7 cellular contexts compared by ENCODE assay signal in genomic region chr10:59732849-59733248, GRCh38. TPM values are rescaled to one million over a fixed set of nuclear protein-coding genes. Genes with fewer than 3 reads are reported as not detected.
"Had no signal": no experiment of that assay in that cellular context is flagged by ENCODE, and none has a peak within 500 bp of the region (broad histone marks: within the 10 kb centered on the region; RNA-seq: fewer than 3 reads in every experiment).

No MANE protein-coding gene starts in this region.

RNA-seq across cellular contexts. Expression of gene MRLN, which starts 20.4 kb away (rescaled TPM):
- total RNA-seq: GM23248, GM23338, H1, H4, H7, H9, HFFc6 had no signal
- polyA plus RNA-seq: GM23248, GM23338 had no signal

RNA-seq across cellular contexts. Expression of gene SLC16A9, which starts 23.2 kb away (rescaled TPM):
- total RNA-seq: GM23248, HFFc6 had no signal
- polyA plus RNA-seq: GM23248 had no signal
